8 cellular contexts compared by ENCODE assay signal in genomic region chr11:94544832-94545640, GRCh38. TPM values are rescaled to one million over a fixed set of nuclear protein-coding genes. Genes with fewer than 3 reads are reported as not detected.
A peak's percentile ranks its signal among the peaks of the same experiment; 100 is the strongest.
DNase-seq lines count a peak whose midpoint lies in the region; ATAC-seq lines count a peak whose summit lies in the region.

No MANE protein-coding gene starts in this region.

- peak overlapping the region; percentile 85 for H3K27ac ChIP-seq in CD8-positive, alpha-beta memory T cell (ENCODE audit: low read depth, low read length)

- CTCF ChIA-PET in CD8-positive, alpha-beta memory T cell (lab: Charles Lee), result no interaction called here

- no peaks in the 10 kb centered on the region for H3K36me3 ChIP-seq in CD8-positive, alpha-beta memory T cell (ENCODE audit: insufficient read depth, low read length)
- H3K36me3 ChIP-seq in NT2/D1 (ENCODE audit: insufficient read depth, insufficient read length, low read length) (peaks cover 3% of the 10 kb centered on the region), mucosa of stomach (ENCODE audit: control insufficient read depth, insufficient read depth, low read length) (no peaks in the 10 kb centered on the region)

- H3K9me3 ChIP-seq in CD8-positive, alpha-beta memory T cell (ENCODE audit: low read length), result no peaks in the 10 kb centered on the region
- H3K9me3 ChIP-seq in NT2/D1 (ENCODE audit: insufficient read depth, low read length) (no peaks in the 10 kb centered on the region), mucosa of stomach (ENCODE audit: control insufficient read depth, low read length) (no peaks in the 10 kb centered on the region)

- DNase-seq in CD8-positive, alpha-beta memory T cell, result peak in 2 of 5 donors; percentile 2 to 55
- DNase-seq in NT2/D1 (ENCODE audit: low read depth, low spot score), result no peak
- no peak for DNase-seq in effector memory CD8-positive, alpha-beta T cell

- peaks cover 41 to 56% (median 52%) of the 10 kb centered on the region in 3 donors for H3K4me1 Mint-ChIP-seq in CD8-positive, alpha-beta memory T cell
- H3K4me1 Mint-ChIP-seq in effector memory CD8-positive, alpha-beta T cell (ENCODE audit: low read depth in 2 of 2), result peaks cover 33 to 41% of the 10 kb centered on the region in 2 donors

- ATAC-seq in effector memory CD8-positive, alpha-beta T cell (replicated peaks), result no peak
- no peak for ATAC-seq in GM18870 (IDR thresholded peaks at IDR 0.05; ENCODE audit: unreplicated experiment)
- no peak for ATAC-seq in GM18907 (IDR thresholded peaks at IDR 0.05; ENCODE audit: unreplicated experiment)
- ATAC-seq in HG03045 (IDR thresholded peaks at IDR 0.05; ENCODE audit: unreplicated experiment), result no peak
- no peak for ATAC-seq in HG02840 (IDR thresholded peaks at IDR 0.05; ENCODE audit: low FRiP score, unreplicated experiment)

- peaks cover 0 to 9% (median 3%) of the 10 kb centered on the region in 3 donors for H3K36me3 Mint-ChIP-seq in CD8-positive, alpha-beta memory T cell
- peaks cover 5% of the 10 kb centered on the region for H3K36me3 Mint-ChIP-seq in effector memory CD8-positive, alpha-beta T cell (ENCODE audit: insufficient read depth)

- H3K27ac Mint-ChIP-seq in CD8-positive, alpha-beta memory T cell, result peak overlapping the region; percentile 21 to 89 (median 67)
- peak overlapping the region; percentile 71 to 83 for H3K27ac Mint-ChIP-seq in effector memory CD8-positive, alpha-beta T cell

- peak overlapping the region; percentile 50 to 85 (median 81) for H3K4me3 Mint-ChIP-seq in CD8-positive, alpha-beta memory T cell
- peak overlapping the region; percentile 92 to 97 for H3K4me3 Mint-ChIP-seq in effector memory CD8-positive, alpha-beta T cell

- no peaks in the 10 kb centered on the region for H3K27me3 ChIP-seq in CD8-positive, alpha-beta memory T cell (ENCODE audit: insufficient read depth, low read length, poor library complexity, severe bottlenecking)
- H3K27me3 ChIP-seq in NT2/D1 (ENCODE audit: insufficient read depth, insufficient read length) (no peaks in the 10 kb centered on the region), mucosa of stomach (ENCODE audit: control insufficient read depth, insufficient read depth, low read length) (no peaks in the 10 kb centered on the region)

- peaks cover 0 to 6% of the 10 kb centered on the region in 2 donors for H3K27me3 Mint-ChIP-seq in CD8-positive, alpha-beta memory T cell
- H3K27me3 Mint-ChIP-seq in effector memory CD8-positive, alpha-beta T cell, result peaks cover 0 to 4% of the 10 kb centered on the region in 2 donors

- H3K4me3 ChIP-seq in CD8-positive, alpha-beta memory T cell (ENCODE audit: low read length), result peak overlapping the region; percentile 68
- H3K4me3 ChIP-seq in NT2/D1 (ENCODE audit: insufficient read length, low read depth) (peak overlapping the region; percentile 56), mucosa of stomach (ENCODE audit: low read length) (peak overlapping the region; percentile 26)

- peaks cover 38% of the 10 kb centered on the region for H3K4me1 ChIP-seq in CD8-positive, alpha-beta memory T cell (ENCODE audit: insufficient read depth, low read length)
- H3K4me1 ChIP-seq in NT2/D1 (ENCODE audit: insufficient read depth, insufficient read length), result no peaks in the 10 kb centered on the region
- H3K4me1 ChIP-seq in mucosa of stomach (ENCODE audit: control insufficient read depth, insufficient read depth, low read length), result peaks cover 35% of the 10 kb centered on the region

- H3K9ac ChIP-seq in NT2/D1 (ENCODE audit: insufficient read length, low read depth) (peak overlapping the region; percentile 74), mucosa of stomach (ENCODE audit: low read length) (peak overlapping the region; percentile 85)

- POLR2A ChIA-PET in CD8-positive, alpha-beta memory T cell (lab: Charles Lee), result interaction anchor here (1.0 to 1.7 kb wide), 2 partner anchors 428 to 803 kb away, joined by 3 to 4 read pairs; partner anchors contain the start of genes C11orf54, CWC15, KDM4D and TAF1D

- no peaks in the 10 kb centered on the region for H3K9me3 Mint-ChIP-seq in CD8-positive, alpha-beta memory T cell
- no peaks in the 10 kb centered on the region for H3K9me3 Mint-ChIP-seq in effector memory CD8-positive, alpha-beta T cell

RNA-seq across cellular contexts. Expression of gene FUT4, which starts 1.3 kb away (rescaled TPM):
- total RNA-seq in CD8-positive, alpha-beta memory T cell, result 1 to 10 TPM; 7.6 to 7.9 TPM
- 2.1 TPM for polyA plus RNA-seq in CD8-positive, alpha-beta memory T cell

RNA-seq across cellular contexts. Expression of gene PIWIL4, which starts 22.1 kb away (rescaled TPM):
- total RNA-seq in CD8-positive, alpha-beta memory T cell, result under 1 TPM; 0.58 to 0.61 TPM
- 0.36 TPM for polyA plus RNA-seq in CD8-positive, alpha-beta memory T cell

RNA-seq across cellular contexts. Expression of gene C11orf97, which starts 32.8 kb away (rescaled TPM):
- total RNA-seq in CD8-positive, alpha-beta memory T cell, result not detected
- polyA plus RNA-seq in CD8-positive, alpha-beta memory T cell, result not detected

RNA-seq across cellular contexts. Expression of gene ANKRD49, which starts 51.3 kb away (rescaled TPM):
- 10 to 100 TPM; 21.6 to 25.9 TPM for total RNA-seq in CD8-positive, alpha-beta memory T cell
- polyA plus RNA-seq in CD8-positive, alpha-beta memory T cell, result 28.3 TPM

RNA-seq across cellular contexts. Expression of gene MRE11, which starts 51.4 kb away (rescaled TPM):
- total RNA-seq in CD8-positive, alpha-beta memory T cell, result 10 to 100 TPM; 39.8 to 40.0 TPM
- polyA plus RNA-seq in CD8-positive, alpha-beta memory T cell, result 14.4 TPM
